Comparison of ENCODE assay signal across 30 cellular contexts in genomic region chr5:116685931-116686330, GRCh38.
"Had no signal": no experiment of that assay in that cellular context is flagged by ENCODE, and none has a peak within 500 bp of the region (broad histone marks: within the 10 kb centered on the region; RNA-seq: fewer than 3 reads in every experiment).

No MANE protein-coding gene starts in this region.

- H3K36me3 Mint-ChIP-seq: activated naive CD8-positive, alpha-beta T cell had no signal

- H3K36me3 ChIP-seq: brain microvascular endothelial cell, heart left ventricle, WERI-Rb-1 had no signal

- H3K4me3 ChIP-seq: coronary artery, dorsolateral prefrontal cortex, heart left ventricle had no signal

- H3K27me3 Mint-ChIP-seq: activated B cell treated with CpG ODN at 0.5 μM for 24 hours; dendritic cell treated with granulocyte-macrophage colony-stimulating factor and Interleukin-4, amounts not matched to agents 40 ng/mL and 50 ng/mL, for 4 days had no signal

- DNase-seq: activated B cell treated with CpG ODN at 0.5 μM for 24 hours; activated CD4-positive, alpha-beta T cell treated with anti-CD3 and anti-CD28 coated beads for 48 hours; activated CD4-positive, alpha-beta T cell treated with anti-CD3 and anti-CD28 coated beads, Interleukin-2, amount 50 U/mL, for 1 hour; activated CD4-positive, alpha-beta T cell treated with anti-CD3 and anti-CD28 coated beads, Interleukin-2, amount 50 U/mL, for 48 hours; activated CD8-positive, alpha-beta memory T cell treated with anti-CD3 and anti-CD28 coated beads for 24 hours; activated CD8-positive, alpha-beta T cell treated with anti-CD3 and anti-CD28 coated beads for 36 hours; activated effector memory CD4-positive, alpha-beta T cell treated with Interleukin-2 at 50 U/mL for 16 hours; activated gamma-delta T cell treated with Interleukin-2 at 50 U/mL for 16 hours; activated naive CD4-positive, alpha-beta T cell treated with anti-CD3 and anti-CD28 coated beads, Interleukin-2, amount 50 U/mL, for 16 hours; activated naive CD4-positive, alpha-beta T cell treated with Interleukin-2 at 50 U/mL for 16 hours; activated T-cell treated with anti-CD3 and anti-CD28 coated beads, Interleukin-2, amount 50 U/mL, for 4 hours; amniotic stem cell; anterior cingulate cortex; brain microvascular endothelial cell; dorsolateral prefrontal cortex; effector memory CD4-positive, alpha-beta T cell; foreskin fibroblast; glutamatergic neuron; heart left ventricle; T-helper 9 cell; WERI-Rb-1 had no signal

- ATAC-seq: activated CD4-positive, CD25-positive, alpha-beta regulatory T cell treated with anti-CD3 and anti-CD28 coated beads, Interleukin-2, amount 50 U/mL, for 24 hours; activated CD8-positive, alpha-beta T cell treated with anti-CD3 and anti-CD28 coated beads for 36 hours; activated T-cell treated with anti-CD3 and anti-CD28 coated beads, Interleukin-2, amount 50 U/mL, for 4 hours; activated T-helper 17 cell treated with anti-CD3 and anti-CD28 coated beads, Interleukin-2, amount 50 U/mL, for 72 hours; esophagus mucosa; heart left ventricle had no signal

- H3K27me3 ChIP-seq: brain microvascular endothelial cell, dorsolateral prefrontal cortex, heart left ventricle had no signal

- H3K9me3 ChIP-seq: heart left ventricle had no signal

- H3K4me3 Mint-ChIP-seq: activated B cell treated with CpG ODN at 0.5 μM for 24 hours; activated CD8-positive, alpha-beta T cell treated with anti-CD3 and anti-CD28 coated beads for 36 hours; activated naive CD8-positive, alpha-beta T cell; activated T-cell treated with anti-CD3 and anti-CD28 coated beads, Interleukin-2, amount 50 U/mL, for 4 hours; activated T-helper 17 cell treated with anti-CD3 and anti-CD28 coated beads, Interleukin-2, amount 50 U/mL, for 72 hours; central memory CD8-positive, alpha-beta T cell; dendritic cell treated with granulocyte-macrophage colony-stimulating factor and Interleukin-4, amounts not matched to agents 40 ng/mL and 50 ng/mL, for 4 days; endodermal cell; T-helper 1 cell treated with Interleukin-12 subunit alpha and Interleukin-12 subunit beta and Interleukin-4 antibody, amounts not matched to agents 30 μg/mL and 1 μg/mL, for 36 hours had no signal

- H3K9me3 Mint-ChIP-seq: activated B cell treated with CpG ODN at 0.5 μM for 24 hours; activated CD8-positive, alpha-beta T cell treated with anti-CD3 and anti-CD28 coated beads for 36 hours; activated T-cell treated with anti-CD3 and anti-CD28 coated beads, Interleukin-2, amount 50 U/mL, for 4 hours; activated T-helper 17 cell treated with anti-CD3 and anti-CD28 coated beads, Interleukin-2, amount 50 U/mL, for 72 hours; endodermal cell; T-helper 1 cell treated with Interleukin-12 subunit alpha and Interleukin-12 subunit beta and Interleukin-4 antibody, amounts not matched to agents 30 μg/mL and 1 μg/mL, for 36 hours had no signal

- H3K4me1 Mint-ChIP-seq: activated T-helper 17 cell treated with anti-CD3 and anti-CD28 coated beads, Interleukin-2, amount 50 U/mL, for 72 hours; central memory CD8-positive, alpha-beta T cell had no signal

- H3K27ac ChIP-seq: brain microvascular endothelial cell, coronary artery, dorsolateral prefrontal cortex, heart left ventricle, WERI-Rb-1 had no signal

- H3K27ac Mint-ChIP-seq: activated B cell treated with CpG ODN at 0.5 μM for 24 hours; activated CD8-positive, alpha-beta T cell treated with anti-CD3 and anti-CD28 coated beads for 36 hours; activated naive CD8-positive, alpha-beta T cell; activated T-helper 17 cell treated with anti-CD3 and anti-CD28 coated beads, Interleukin-2, amount 50 U/mL, for 72 hours; dendritic cell treated with granulocyte-macrophage colony-stimulating factor and Interleukin-4, amounts not matched to agents 40 ng/mL and 50 ng/mL, for 4 days; endodermal cell; T-helper 1 cell treated with Interleukin-12 subunit alpha and Interleukin-12 subunit beta and Interleukin-4 antibody, amounts not matched to agents 30 μg/mL and 1 μg/mL, for 36 hours had no signal
